20 cellular contexts compared by ENCODE assay signal in genomic region chr14:23939607-23940326, GRCh38. TPM values are rescaled to one million over a fixed set of nuclear protein-coding genes. Genes with fewer than 3 reads are reported as not detected.
DNase-seq lines count a peak whose midpoint lies in the region; ATAC-seq and TF ChIP-seq lines count a peak whose summit lies in the region.
"Had no signal": no experiment of that assay in that cellular context is flagged by ENCODE, and none has a peak within 500 bp of the region (broad histone marks: within the 10 kb centered on the region; RNA-seq: fewer than 3 reads in every experiment).

No MANE protein-coding gene starts in this region.

- peaks cover 9% of the 10 kb centered on the region for H3K4me1 Mint-ChIP-seq in activated T-helper 17 cell treated with anti-CD3 and anti-CD28 coated beads, Interleukin-2, amount 50 U/mL, for 72 hours
- H3K4me1 Mint-ChIP-seq in nephron progenitor cell, result peaks cover 16% of the 10 kb centered on the region

- peak; percentile 19 for DNase-seq in activated CD8-positive, alpha-beta memory T cell treated with anti-CD3 and anti-CD28 coated beads for 24 hours
- DNase-seq in activated CD8-positive, alpha-beta memory T cell treated with anti-CD3 and anti-CD28 coated beads, Interleukin-2, amount 50 U/mL, for 4 hours, result no peak
- no peak for DNase-seq in nephron progenitor cell
- no peak for DNase-seq in cerebellum (ENCODE audit: low spot score)
- no peak for DNase-seq in HK-2 (ENCODE audit: unreplicated experiment)
- DNase-seq in CD1c-positive myeloid dendritic cell (ENCODE audit: extremely low spot score), result no peak
- DNase-seq: 8988T; CD8-positive, alpha-beta memory T cell; DMS79 treated with DMSO at 0.1 percent for 48 hours; HCEC 1CT; Karpas-422; MM.1S; NCI-H1105; NCI-H1694; NCI-H2227 treated with DMSO at 0.1 percent for 48 hours; NCI-H524; SHP77; SK-N-SH had no signal

- TF ChIP-seq CTCF in nephron progenitor cell (IDR thresholded peaks at IDR 0.05), result no peak

- peaks cover 7% of the 10 kb centered on the region for H3K36me3 Mint-ChIP-seq in activated T-helper 17 cell treated with anti-CD3 and anti-CD28 coated beads, Interleukin-2, amount 50 U/mL, for 72 hours (ENCODE audit: low read depth)
- H3K36me3 Mint-ChIP-seq in nephron progenitor cell (ENCODE audit: low read depth), result peaks cover 47% of the 10 kb centered on the region

- H3K9me3 Mint-ChIP-seq in activated T-helper 17 cell treated with anti-CD3 and anti-CD28 coated beads, Interleukin-2, amount 50 U/mL, for 72 hours, result no peaks in the 10 kb centered on the region
- H3K9me3 Mint-ChIP-seq in nephron progenitor cell, result peaks cover 26% of the 10 kb centered on the region
- H3K9me3 Mint-ChIP-seq: CD8-positive, alpha-beta memory T cell had no signal

- peak; percentile 66 for ATAC-seq in GM19438 (IDR thresholded peaks at IDR 0.05; ENCODE audit: low read depth, unreplicated experiment)
- ATAC-seq in activated T-helper 17 cell treated with anti-CD3 and anti-CD28 coated beads, Interleukin-2, amount 50 U/mL, for 72 hours (replicated peaks), result no peak

- no peaks in the 10 kb centered on the region for H3K27me3 Mint-ChIP-seq in activated T-helper 17 cell treated with anti-CD3 and anti-CD28 coated beads, Interleukin-2, amount 50 U/mL, for 72 hours
- peaks cover 7% of the 10 kb centered on the region for H3K27me3 Mint-ChIP-seq in nephron progenitor cell (ENCODE audit: low read depth, poor library complexity)

- peak overlapping the region; percentile 21 for H3K27ac Mint-ChIP-seq in activated T-helper 17 cell treated with anti-CD3 and anti-CD28 coated beads, Interleukin-2, amount 50 U/mL, for 72 hours
- H3K27ac Mint-ChIP-seq in nephron progenitor cell, result peak overlapping the region; percentile 4

- H3K4me3 Mint-ChIP-seq in activated T-helper 17 cell treated with anti-CD3 and anti-CD28 coated beads, Interleukin-2, amount 50 U/mL, for 72 hours, result no peak overlapping the region
- no peak overlapping the region for H3K4me3 Mint-ChIP-seq in nephron progenitor cell
- H3K4me3 Mint-ChIP-seq: CD8-positive, alpha-beta memory T cell had no signal

RNA-seq across cellular contexts. Expression of gene DHRS4, which starts 13.8 kb away (rescaled TPM):
- total RNA-seq in activated T-helper 17 cell treated with anti-CD3 and anti-CD28 coated beads, Interleukin-2, amount 50 U/mL, for 72 hours, result 10 to 100 TPM; 14.6 to 15.0 TPM
- 8.0 TPM for total RNA-seq in cerebellum

RNA-seq across cellular contexts. Expression of gene DHRS4L2, which starts 49.0 kb away (rescaled TPM):
- total RNA-seq in activated T-helper 17 cell treated with anti-CD3 and anti-CD28 coated beads, Interleukin-2, amount 50 U/mL, for 72 hours, result 10 to 100 TPM; 15.8 to 17.9 TPM
- total RNA-seq in cerebellum, result 4.7 TPM
